ENCODE assay signal across 21 cellular contexts in the genomic region with DNA sequence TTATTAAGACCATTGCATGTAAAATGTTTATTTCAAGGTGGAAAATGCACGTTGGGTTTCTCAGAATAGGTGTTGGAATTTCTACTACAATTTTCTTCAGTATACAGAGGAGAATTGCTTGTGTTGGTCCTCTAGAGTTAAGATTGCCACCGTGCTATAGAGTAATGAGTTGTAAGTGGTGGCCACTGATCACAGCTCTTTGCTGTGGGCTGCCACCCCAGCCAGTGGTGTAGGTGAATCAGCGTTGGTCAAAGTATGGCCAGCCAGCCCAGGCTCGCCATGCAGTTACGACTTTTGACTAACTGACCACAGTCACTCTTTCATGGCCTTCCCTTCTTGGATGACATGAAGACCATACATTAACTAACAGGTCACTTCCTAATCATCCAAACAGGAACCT. TPM values are rescaled to one million over a fixed set of nuclear protein-coding genes. Genes with fewer than 3 reads are reported as not detected.
DNase-seq lines count a peak whose midpoint lies in the region; ATAC-seq, FAIRE-seq and TF ChIP-seq lines count a peak whose summit lies in the region.
"Had no signal": no experiment of that assay in that cellular context is flagged by ENCODE, and none has a peak within 500 bp of the region (broad histone marks: within the 10 kb centered on the region; RNA-seq: fewer than 3 reads in every experiment).

No MANE protein-coding gene starts in this region.

- POLR2A ChIA-PET in OCI-LY7 (lab: Charles Lee), result interaction anchor here (0.6 to 4.8 kb wide), 9 partner anchors 11 to 318 kb away, joined by 3 to 81 read pairs (median 14); a partner anchor contains a TSS

- no peaks in the 10 kb centered on the region for H3K9me3 Mint-ChIP-seq in natural killer cell treated with Interleukin-12 subunit alpha and Interleukin-12 subunit beta and Interleukin-15 and Interleukin-18, amount 100 ng/mL, for 72 hours
- no peaks in the 10 kb centered on the region for H3K9me3 Mint-ChIP-seq in natural killer cell
- no peaks in the 10 kb centered on the region for H3K9me3 Mint-ChIP-seq in dendritic cell treated with granulocyte-macrophage colony-stimulating factor and Interleukin-4, amounts not matched to agents 40 ng/mL and 50 ng/mL, for 4 days
- H3K9me3 Mint-ChIP-seq: CD8-positive, alpha-beta T cell had no signal

- DNase-seq in natural killer cell treated with Interleukin-12 subunit alpha and Interleukin-12 subunit beta and Interleukin-15 and Interleukin-18, amount 100 ng/mL, for 72 hours (ENCODE audit: low spot score), result no peak
- DNase-seq in natural killer cell, result no peak
- DNase-seq in OCI-LY7 (ENCODE audit: low spot score), result no peak
- DNase-seq in ACHN, result no peak
- DNase-seq in posterior cingulate gyrus, result no peak
- no peak for DNase-seq in HTR-8/SVneo (ENCODE audit: insufficient read length, low spot score)
- DNase-seq in activated gamma-delta T cell treated with Interleukin-2 at 50 U/mL for 16 hours, result no peak
- DNase-seq: 8988T; BE2C; CD8-positive, alpha-beta T cell; COR-L47; DMS153; DMS79 treated with DMSO at 0.1 percent for 48 hours; EL had no signal

- H3K36me3 ChIP-seq in OCI-LY7 (ENCODE audit: insufficient read depth, low read length), result peaks cover 5% of the 10 kb centered on the region; the same call in 1 of the 2 replicates
- H3K36me3 ChIP-seq: BE2C, HAP-1 had no signal

- peaks cover 16% of the 10 kb centered on the region for H3K9me3 ChIP-seq in OCI-LY7 (ENCODE audit: low read length)
- H3K9me3 ChIP-seq: HAP-1 had no signal

- TF ChIP-seq CTCF in natural killer cell (IDR thresholded peaks at IDR 0.05) (no peak), OCI-LY7 (conservative IDR thresholded peaks at IDR 0.05; ENCODE audit: low read length) (no peak)

- H3K4me3 Mint-ChIP-seq in natural killer cell treated with Interleukin-12 subunit alpha and Interleukin-12 subunit beta and Interleukin-15 and Interleukin-18, amount 100 ng/mL, for 72 hours, result no peak overlapping the region
- H3K4me3 Mint-ChIP-seq in natural killer cell, result no peak overlapping the region
- H3K4me3 Mint-ChIP-seq in dendritic cell treated with granulocyte-macrophage colony-stimulating factor and Interleukin-4, amounts not matched to agents 40 ng/mL and 50 ng/mL, for 4 days, result no peak overlapping the region
- H3K4me3 Mint-ChIP-seq: CD8-positive, alpha-beta T cell had no signal

- in situ Hi-C loops in ACHN (cut with HindIII; ENCODE audit: low pct_ligation_motif_present, low pct_unique_long_range_greater_than_20kb, low sequenced_read_pairs), result no loop called here

- no TSS peak for BruUV-seq in OCI-LY7 (replicated peaks; lab: Mats Ljungman, UMichigan)

- peak overlapping the region; percentile 95 for H3K27ac ChIP-seq in OCI-LY7 (ENCODE audit: low read depth, low read length, poor library complexity, severe bottlenecking)
- H3K27ac ChIP-seq: C4-2B had no signal

- H3K9me2 ChIP-seq in OCI-LY7 (ENCODE audit: insufficient read depth, low read length), result no peaks in the 10 kb centered on the region

- H3K4me2 ChIP-seq in OCI-LY7 (ENCODE audit: low read length), result peak overlapping the region; percentile 80; the same call in 1 of the 2 replicates

- CTCF ChIA-PET in OCI-LY7 (lab: Charles Lee; ENCODE audit: unreplicated experiment), result interaction anchor here (0.9 to 2.7 kb wide), 4 partner anchors 12 to 68 kb away, joined by 3 to 19 read pairs (median 12); a partner anchor contains a TSS

- H3K4me3 ChIP-seq in OCI-LY7 (ENCODE audit: low read depth, low read length, poor library complexity, severe bottlenecking), result no peak overlapping the region
- H3K4me3 ChIP-seq: HAP-1 had no signal

- H3K27ac Mint-ChIP-seq in natural killer cell treated with Interleukin-12 subunit alpha and Interleukin-12 subunit beta and Interleukin-15 and Interleukin-18, amount 100 ng/mL, for 72 hours, result peak overlapping the region in 1 of 2 donors; percentile 70
- no peak overlapping the region for H3K27ac Mint-ChIP-seq in natural killer cell
- H3K27ac Mint-ChIP-seq in dendritic cell treated with granulocyte-macrophage colony-stimulating factor and Interleukin-4, amounts not matched to agents 40 ng/mL and 50 ng/mL, for 4 days, result peak overlapping the region; percentile 94
- H3K27ac Mint-ChIP-seq: CD8-positive, alpha-beta T cell had no signal

- peaks cover 5% of the 10 kb centered on the region for H3K36me3 Mint-ChIP-seq in natural killer cell treated with Interleukin-12 subunit alpha and Interleukin-12 subunit beta and Interleukin-15 and Interleukin-18, amount 100 ng/mL, for 72 hours
- H3K36me3 Mint-ChIP-seq in natural killer cell, result no peaks in the 10 kb centered on the region
- H3K36me3 Mint-ChIP-seq in dendritic cell treated with granulocyte-macrophage colony-stimulating factor and Interleukin-4, amounts not matched to agents 40 ng/mL and 50 ng/mL, for 4 days (ENCODE audit: low read depth), result no peaks in the 10 kb centered on the region
- H3K36me3 Mint-ChIP-seq: CD8-positive, alpha-beta T cell had no signal

- ATAC-seq in natural killer cell treated with Interleukin-12 subunit alpha and Interleukin-12 subunit beta and Interleukin-15 and Interleukin-18, amount 100 ng/mL, for 72 hours, result peak; percentile 54
- ATAC-seq in natural killer cell, result no peak
- ATAC-seq: CD8-positive, alpha-beta T cell; HepG2 had no signal

- H3K27me3 Mint-ChIP-seq in natural killer cell treated with Interleukin-12 subunit alpha and Interleukin-12 subunit beta and Interleukin-15 and Interleukin-18, amount 100 ng/mL, for 72 hours, result peaks cover 0 to 10% of the 10 kb centered on the region in 2 donors
- peaks cover 3 to 5% of the 10 kb centered on the region in 2 donors for H3K27me3 Mint-ChIP-seq in natural killer cell (ENCODE audit: low read depth in 2 of 2)
- H3K27me3 Mint-ChIP-seq in dendritic cell treated with granulocyte-macrophage colony-stimulating factor and Interleukin-4, amounts not matched to agents 40 ng/mL and 50 ng/mL, for 4 days, result no peaks in the 10 kb centered on the region

- H3K79me2 ChIP-seq in OCI-LY7 (ENCODE audit: insufficient read depth, low read depth, low read length), result no peaks in the 10 kb centered on the region

- intact Hi-C loops in natural killer cell (cut with micrococcal nuclease) (no loop called here), OCI-LY7 (cut with micrococcal nuclease; ENCODE audit: unreplicated experiment) (no loop called here), posterior cingulate gyrus (cut with DNase I) (no loop called here)
- intact Hi-C loops in dendritic cell treated with granulocyte-macrophage colony-stimulating factor and Interleukin-4, amounts not matched to agents 40 ng/mL and 50 ng/mL, for 4 days (cut with micrococcal nuclease), result loop anchor here (2.0 kb wide), 1 partner anchor 13 kb away; a partner anchor contains a TSS

- peaks cover 32 to 39% of the 10 kb centered on the region in 2 donors for H3K4me1 Mint-ChIP-seq in natural killer cell treated with Interleukin-12 subunit alpha and Interleukin-12 subunit beta and Interleukin-15 and Interleukin-18, amount 100 ng/mL, for 72 hours (ENCODE audit: low read depth in 2 of 2)
- peaks cover 17 to 23% of the 10 kb centered on the region in 2 donors for H3K4me1 Mint-ChIP-seq in natural killer cell
- peaks cover 62% of the 10 kb centered on the region for H3K4me1 Mint-ChIP-seq in dendritic cell treated with granulocyte-macrophage colony-stimulating factor and Interleukin-4, amounts not matched to agents 40 ng/mL and 50 ng/mL, for 4 days (ENCODE audit: low read depth)

- peak overlapping the region; percentile 89; the same call in 1 of the 2 replicates for H2AFZ ChIP-seq in OCI-LY7 (ENCODE audit: low read length)

- peaks cover 57% of the 10 kb centered on the region for H3K4me1 ChIP-seq in OCI-LY7 (ENCODE audit: insufficient read depth, low read length, poor library complexity, severe bottlenecking)
- H3K4me1 ChIP-seq: BE2C, HAP-1 had no signal

- no peak for FAIRE-seq in HTR-8/SVneo (lab: Jason Lieb, UNC)
- FAIRE-seq: D721Med, G401.6, H1, HepG2 had no signal

- no peaks in the 10 kb centered on the region for H4K20me1 ChIP-seq in OCI-LY7 (ENCODE audit: insufficient read depth, low read length)

RNA-seq across cellular contexts. Expression of a gene that starts 12.6 kb away (rescaled TPM):
- total RNA-seq in natural killer cell treated with Interleukin-12 subunit alpha and Interleukin-12 subunit beta and Interleukin-15 and Interleukin-18, amount 100 ng/mL, for 72 hours, result 100 to 1,000 TPM; 154 to 230 TPM
- total RNA-seq in natural killer cell, result 100 to 1,000 TPM; 215 to 267 (median 234) TPM
- total RNA-seq in OCI-LY7 (2014; rRNA removed; shearing (Covaris generic)), result 158 and 228 TPM in 2 replicates
- total RNA-seq in OCI-LY7 (2022), result 332 and 359 TPM in 2 replicates

RNA-seq across cellular contexts. Expression of a gene that starts 42.3 kb away (rescaled TPM):
- total RNA-seq in natural killer cell treated with Interleukin-12 subunit alpha and Interleukin-12 subunit beta and Interleukin-15 and Interleukin-18, amount 100 ng/mL, for 72 hours, result 10 to 100 TPM; 26.5 to 39.1 TPM
- total RNA-seq in natural killer cell, result 10 to 100 TPM; 29.0 to 41.4 (median 32.0) TPM
- 31.7 and 34.4 TPM in 2 replicates for total RNA-seq in OCI-LY7 (2014; rRNA removed; shearing (Covaris generic))
- 43.5 and 59.2 TPM in 2 replicates for total RNA-seq in OCI-LY7 (2022)

Comparison
In these comparisons a context has a peak if more than half of its experiments do, and no peak if none do; other contexts are left out.
1. ATAC-seq: peak in natural killer cell treated with Interleukin-12 subunit alpha and Interleukin-12 subunit beta and Interleukin-15 and Interleukin-18, amount 100 ng/mL, for 72 hours (2 of 2); none in natural killer cell (0 of 3).